8 cellular contexts compared by ENCODE assay signal in the genomic region with DNA sequence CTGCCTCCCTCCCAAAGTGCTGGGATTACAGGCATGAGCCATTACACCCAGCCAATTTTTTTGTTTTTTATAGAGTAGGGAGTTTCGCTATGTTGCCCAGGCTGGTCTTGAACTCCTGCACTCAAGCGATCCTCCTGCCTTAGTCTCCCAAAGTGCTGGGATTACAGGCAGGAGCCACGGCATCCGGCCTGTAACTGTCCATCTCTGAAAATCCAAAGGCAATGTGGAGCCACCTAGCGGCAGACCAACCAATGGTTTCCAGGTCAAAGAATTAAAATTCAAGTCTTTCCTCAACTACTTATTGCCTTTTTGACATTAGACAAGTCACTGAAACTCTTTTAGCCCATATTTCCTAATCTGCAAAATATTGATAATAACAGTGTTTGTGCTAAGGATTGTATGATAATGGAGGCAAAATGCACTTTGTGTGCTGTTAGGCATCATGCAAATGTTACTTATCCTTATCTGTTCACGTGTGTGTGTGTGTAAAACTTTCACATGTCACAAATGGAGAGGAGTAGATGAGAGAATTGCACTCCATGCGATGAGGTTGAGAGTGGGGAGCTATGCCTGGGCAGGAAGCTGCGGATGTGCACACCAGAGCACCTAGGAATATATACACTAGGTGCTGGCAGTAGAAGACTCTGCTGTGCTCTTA. TPM values are rescaled to one million over a fixed set of nuclear protein-coding genes. Genes with fewer than 3 reads are reported as not detected.
DNase-seq lines count a peak whose midpoint lies in the region; ATAC-seq, FAIRE-seq and TF ChIP-seq lines count a peak whose summit lies in the region.

No MANE protein-coding gene starts in this region.

- 19 to 65% methylated on average over 4 to 8 of the region's 8 CpGs for WGBS in endodermal cell (ENCODE audit: insufficient coverage in 1 of 2, insufficient read length in 1 of 2), 2 experiments

- ATAC-seq in GM19372 (IDR thresholded peaks at IDR 0.05; ENCODE audit: low read depth, unreplicated experiment) (peak; percentile 74), HG03354 (IDR thresholded peaks at IDR 0.05; ENCODE audit: poor library complexity, severe bottlenecking, unreplicated experiment) (no peak)

- H3K36me3 ChIP-seq in endodermal cell (ENCODE audit: control insufficient read depth, insufficient read depth, low read length), result no peaks in the 10 kb centered on the region

- no peaks in the 10 kb centered on the region for H3K9me3 Mint-ChIP-seq in T-helper 2 cell treated with Interferon-gamma antibody and Interleukin-4, amounts not matched to agents 5 μg/mL and 100 μg/mL, for 36 hours
- H3K9me3 Mint-ChIP-seq in endodermal cell, result no peaks in the 10 kb centered on the region
- H3K9me3 Mint-ChIP-seq in type B pancreatic cell, result no peaks in the 10 kb centered on the region

- no peak for FAIRE-seq in D721Med (lab: Jason Lieb, UNC)

- no peak overlapping the region for H3K27ac ChIP-seq in endodermal cell (ENCODE audit: low read depth, low read length)

- DNase-seq in D721Med (ENCODE audit: insufficient read length, low spot score), result no peak
- peak; percentile 44 for DNase-seq in KBM-7
- peak; percentile 8 for DNase-seq in T-helper 2 cell treated with Interferon-gamma antibody and Interleukin-4, amounts not matched to agents 5 μg/mL and 100 μg/mL, for 36 hours (ENCODE audit: low spot score)
- DNase-seq in endodermal cell, result peak; percentile 89
- DNase-seq in midbrain (lab: John Stamatoyannopoulos, UW), result peak; percentile 6
- no peak for DNase-seq in type B pancreatic cell (ENCODE audit: extremely low spot score, unreplicated experiment)

- in situ Hi-C loops in KBM-7 (cut with MboI; ENCODE audit: low pct_unique_long_range_greater_than_20kb, low sequenced_read_pairs), result no loop called here

- H3K27ac Mint-ChIP-seq in T-helper 2 cell treated with Interferon-gamma antibody and Interleukin-4, amounts not matched to agents 5 μg/mL and 100 μg/mL, for 36 hours, result no peak overlapping the region
- H3K27ac Mint-ChIP-seq in endodermal cell (no peak overlapping the region), type B pancreatic cell (no peak overlapping the region)

- H3K9ac ChIP-seq in endodermal cell (ENCODE audit: extremely low read depth, low read length, poor library complexity, severe bottlenecking), result no peak overlapping the region

- H3K4me3 Mint-ChIP-seq in T-helper 2 cell treated with Interferon-gamma antibody and Interleukin-4, amounts not matched to agents 5 μg/mL and 100 μg/mL, for 36 hours, result no peak overlapping the region
- H3K4me3 Mint-ChIP-seq in endodermal cell (no peak overlapping the region), type B pancreatic cell (no peak overlapping the region)

- H3K36me3 Mint-ChIP-seq in T-helper 2 cell treated with Interferon-gamma antibody and Interleukin-4, amounts not matched to agents 5 μg/mL and 100 μg/mL, for 36 hours (ENCODE audit: low read depth), result no peaks in the 10 kb centered on the region
- H3K36me3 Mint-ChIP-seq in endodermal cell (ENCODE audit: low read depth) (no peaks in the 10 kb centered on the region), type B pancreatic cell (no peaks in the 10 kb centered on the region)

- H3K4me1 ChIP-seq in endodermal cell (ENCODE audit: control insufficient read depth, insufficient read depth, low read length), result peaks cover 2% of the 10 kb centered on the region

- peaks cover 3% of the 10 kb centered on the region for H3K27me3 Mint-ChIP-seq in T-helper 2 cell treated with Interferon-gamma antibody and Interleukin-4, amounts not matched to agents 5 μg/mL and 100 μg/mL, for 36 hours (ENCODE audit: low read depth)
- H3K27me3 Mint-ChIP-seq in endodermal cell (ENCODE audit: insufficient read depth) (no peaks in the 10 kb centered on the region), type B pancreatic cell (peaks cover 8% of the 10 kb centered on the region)

- TF ChIP-seq CTCF in D721Med (IDR thresholded peaks at IDR 0.05; ENCODE audit: insufficient read depth, missing control alignments) (peak; percentile 86), endodermal cell (conservative IDR thresholded peaks at IDR 0.05) (peak; percentile 89), type B pancreatic cell (conservative IDR thresholded peaks at IDR 0.05) (peak; percentile 86)

- H3K4me1 Mint-ChIP-seq in T-helper 2 cell treated with Interferon-gamma antibody and Interleukin-4, amounts not matched to agents 5 μg/mL and 100 μg/mL, for 36 hours (ENCODE audit: low read depth), result no peaks in the 10 kb centered on the region
- H3K4me1 Mint-ChIP-seq in endodermal cell (peaks cover 23% of the 10 kb centered on the region), type B pancreatic cell (ENCODE audit: unreplicated experiment) (no peaks in the 10 kb centered on the region)

- H3K27me3 ChIP-seq in endodermal cell (ENCODE audit: control insufficient read depth, insufficient read depth, low read length, poor library complexity, severe bottlenecking), result no peaks in the 10 kb centered on the region

- no peak overlapping the region for H3K4me3 ChIP-seq in endodermal cell (ENCODE audit: low read length)

- no peaks in the 10 kb centered on the region for H3K9me3 ChIP-seq in endodermal cell (ENCODE audit: control insufficient read depth, low read length)

RNA-seq across cellular contexts. Expression of gene COL8A1, which starts 48.7 kb away (rescaled TPM):
- total RNA-seq in endodermal cell (1 to 10 TPM; 3.5 to 3.9 TPM), type B pancreatic cell (ENCODE audit: low replicate concordance) (0.86 and 2.6 TPM in 2 replicates)
- polyA plus RNA-seq in endodermal cell (2013, experiment 1 of 2), result 5.5 TPM
- 6.3 TPM for polyA plus RNA-seq in endodermal cell (2013, experiment 2 of 2)

Comparison
In these comparisons a context has a peak if more than half of its experiments do, and no peak if none do; other contexts are left out.
1. DNase-seq: peak in KBM-7 (single experiment), T-helper 2 cell treated with Interferon-gamma antibody and Interleukin-4, amounts not matched to agents 5 μg/mL and 100 μg/mL, for 36 hours (single experiment), endodermal cell (single experiment) and midbrain (single experiment); none in D721Med (single experiment) and type B pancreatic cell (single experiment).
2. Peak in every context shown above with its lines, with median percentiles within 50 percentile points of each other: CTCF ChIP-seq.